37 cellular contexts compared by ENCODE assay signal in genomic region chr3:141395005-141395589, GRCh38.
"Had no signal": no experiment of that assay in that cellular context is flagged by ENCODE, and none has a peak within 500 bp of the region (broad histone marks: within the 10 kb centered on the region; RNA-seq: fewer than 3 reads in every experiment).

No MANE protein-coding gene starts in this region.

- FAIRE-seq: RCC 7860 had no signal

- H3K27ac Mint-ChIP-seq: activated B cell treated with CpG ODN at 0.5 μM for 24 hours; activated CD4-positive, alpha-beta memory T cell treated with anti-CD3 and anti-CD28 coated beads, Interleukin-2, amount 10 ng/mL, durations not matched to agents 7 days and 5 days; activated CD8-positive, alpha-beta memory T cell treated with anti-CD3 and anti-CD28 coated beads, Interleukin-2, amount 10 ng/mL, durations not matched to agents 7 days and 5 days; activated naive CD4-positive, alpha-beta T cell treated with anti-CD3 and anti-CD28 coated beads, Interleukin-2, amount 50 U/mL, for 24 hours; activated naive CD8-positive, alpha-beta T cell treated with anti-CD3 and anti-CD28 coated beads, Interleukin-2, amount 10 ng/mL, durations not matched to agents 7 days and 5 days; activated T-helper 2 cell treated with anti-CD3 and anti-CD28 coated beads, Interferon-gamma antibody, Interleukin-2, Interleukin-4, amounts not matched to agents 10 μg/mL and 5 μg/mL and 100 μg/mL, durations not matched to agents 14 hours and 24 hours and 36 hours; T-cell had no signal

- H3K4me3 ChIP-seq: ascending aorta, cardiac muscle cell, PC-9 had no signal

- H3K4me2 ChIP-seq: PC-9 had no signal

- ATAC-seq: activated CD8-positive, alpha-beta memory T cell treated with anti-CD3 and anti-CD28 coated beads, Interleukin-2, amount 10 ng/mL, durations not matched to agents 7 days and 5 days; Right ventricle myocardium inferior; SK-N-SH treated with all-trans-retinoic acid at 6 μM for 48 hours; T-cell had no signal

- H3K27me3 Mint-ChIP-seq: activated CD4-positive, alpha-beta memory T cell treated with anti-CD3 and anti-CD28 coated beads, Interleukin-2, amount 10 ng/mL, durations not matched to agents 7 days and 5 days; activated CD8-positive, alpha-beta memory T cell treated with anti-CD3 and anti-CD28 coated beads, Interleukin-2, amount 10 ng/mL, durations not matched to agents 7 days and 5 days; activated naive CD4-positive, alpha-beta T cell treated with anti-CD3 and anti-CD28 coated beads, Interleukin-2, amount 50 U/mL, for 24 hours; activated naive CD8-positive, alpha-beta T cell treated with anti-CD3 and anti-CD28 coated beads, Interleukin-2, amount 10 ng/mL, durations not matched to agents 7 days and 5 days; central memory CD8-positive, alpha-beta T cell; T-cell had no signal

- H3K27me3 ChIP-seq: ascending aorta, cardiac muscle cell had no signal

- DNase-seq: activated B cell treated with CpG ODN at 0.5 μM for 24 hours; activated CD4-positive, alpha-beta memory T cell treated with anti-CD3 and anti-CD28 coated beads, Interleukin-2, amount 10 ng/mL, durations not matched to agents 7 days and 5 days; activated CD4-positive, alpha-beta T cell treated with anti-CD3 and anti-CD28 coated beads for 1 hour; activated CD4-positive, alpha-beta T cell treated with anti-CD3 and anti-CD28 coated beads for 48 hours; activated CD8-positive, alpha-beta memory T cell treated with anti-CD3 and anti-CD28 coated beads for 24 hours; activated CD8-positive, alpha-beta memory T cell treated with anti-CD3 and anti-CD28 coated beads, Interleukin-2, amount 10 ng/mL, durations not matched to agents 7 days and 5 days; activated CD8-positive, alpha-beta memory T cell treated with anti-CD3 and anti-CD28 coated beads, Interleukin-2, amount 50 U/mL, for 48 hours; activated gamma-delta T cell; activated naive CD4-positive, alpha-beta T cell treated with Interleukin-2 at 50 U/mL for 16 hours; activated naive CD8-positive, alpha-beta T cell treated with anti-CD3 and anti-CD28 coated beads, Interleukin-2, amount 10 ng/mL, durations not matched to agents 7 days and 5 days; activated T-cell treated with anti-CD3 and anti-CD28 coated beads, Interleukin-2, amount 50 U/mL, for 48 hours; amygdala; NCI-H1105; NCI-H1417 treated with DMSO at 0.1 percent for 48 hours; NCI-H187 treated with DMSO at 0.1 percent for 48 hours; NCI-H2081; NCI-H2171 treated with DMSO at 0.1 percent for 48 hours; NCI-H2227 treated with DMSO at 0.1 percent for 48 hours; NCI-H446; NCI-H510A treated with DMSO at 0.1 percent for 48 hours; NCI-H526 treated with DMSO at 0.1 percent for 48 hours; NCI-H82; PC-9; SIG-M5; T-cell; T-helper 2 cell; T-helper 9 cell had no signal

- H3K4me3 Mint-ChIP-seq: activated B cell treated with CpG ODN at 0.5 μM for 24 hours; activated CD4-positive, alpha-beta memory T cell treated with anti-CD3 and anti-CD28 coated beads, Interleukin-2, amount 10 ng/mL, durations not matched to agents 7 days and 5 days; activated CD8-positive, alpha-beta memory T cell treated with anti-CD3 and anti-CD28 coated beads, Interleukin-2, amount 10 ng/mL, durations not matched to agents 7 days and 5 days; activated naive CD4-positive, alpha-beta T cell treated with anti-CD3 and anti-CD28 coated beads, Interleukin-2, amount 50 U/mL, for 24 hours; activated naive CD8-positive, alpha-beta T cell treated with anti-CD3 and anti-CD28 coated beads, Interleukin-2, amount 10 ng/mL, durations not matched to agents 7 days and 5 days; central memory CD8-positive, alpha-beta T cell; T-cell had no signal

- H3K36me3 ChIP-seq: cardiac muscle cell had no signal

- H3K27ac ChIP-seq: ascending aorta, cardiac muscle cell, PC-9, RWPE1, VCaP had no signal

- H2AFZ ChIP-seq: PC-9 had no signal

- H3K9me3 ChIP-seq: ascending aorta had no signal

- H3K36me3 Mint-ChIP-seq: activated naive CD4-positive, alpha-beta T cell treated with anti-CD3 and anti-CD28 coated beads, Interleukin-2, amount 50 U/mL, for 24 hours had no signal
